Comparison of ENCODE assay signal across 15 cellular contexts in the genomic region with DNA sequence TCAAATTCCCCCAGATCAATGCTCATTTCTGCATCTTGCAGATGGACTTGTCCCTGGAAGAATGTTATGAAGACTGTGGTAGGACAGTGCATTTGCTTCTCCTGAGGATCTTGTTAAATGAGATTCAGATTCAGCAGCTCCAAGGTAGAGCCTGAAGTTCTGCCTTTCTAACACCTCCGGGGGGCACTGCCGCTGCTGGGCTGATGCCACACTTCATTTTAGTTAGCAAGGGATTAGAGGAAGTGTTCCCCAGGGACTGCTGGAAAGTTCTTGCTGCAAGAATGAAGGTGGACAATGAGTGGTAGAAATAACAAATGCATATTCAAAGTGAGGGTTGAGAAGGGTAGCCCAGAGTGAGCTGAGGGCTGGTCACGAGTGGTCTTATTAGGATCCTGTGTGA.
DNase-seq lines count a peak whose midpoint lies in the region; ATAC-seq and TF ChIP-seq lines count a peak whose summit lies in the region.
"Had no signal": no experiment of that assay in that cellular context is flagged by ENCODE, and none has a peak within 500 bp of the region (broad histone marks: within the 10 kb centered on the region; RNA-seq: fewer than 3 reads in every experiment).

No MANE protein-coding gene starts in this region.

- no peaks in the 10 kb centered on the region for H3K79me2 ChIP-seq in PC-3 (ENCODE audit: low read length)

- ATAC-seq in Right ventricle myocardium superior (ENCODE audit: poor library complexity), result no peak
- no peak for ATAC-seq in PC-3
- no peak for ATAC-seq in upper lobe of right lung
- ATAC-seq: left cardiac atrium, psoas muscle had no signal

- H3K27ac ChIP-seq in cardiac muscle cell (no peak overlapping the region), PC-3 (ENCODE audit: low read length) (no peak overlapping the region), upper lobe of right lung (no peak overlapping the region)
- H3K27ac ChIP-seq: psoas muscle had no signal

- H2AFZ ChIP-seq in PC-3 (ENCODE audit: low read length), result no peak overlapping the region

- no peaks in the 10 kb centered on the region for H3K9me2 ChIP-seq in PC-3 (replicated peaks; ENCODE audit: low read length)

- H3K4me3 ChIP-seq in cardiac muscle cell (no peak overlapping the region), PC-3 (ENCODE audit: low read length) (no peak overlapping the region), fibroblast of villous mesenchyme (ENCODE audit: low read depth, low read length) (no peak overlapping the region), upper lobe of right lung (no peak overlapping the region)
- H3K4me3 ChIP-seq: psoas muscle had no signal

- H3K36me3 ChIP-seq in cardiac muscle cell (no peaks in the 10 kb centered on the region), PC-3 (ENCODE audit: low read depth, low read length) (no peaks in the 10 kb centered on the region), upper lobe of right lung (no peaks in the 10 kb centered on the region)

- no peaks in the 10 kb centered on the region for H3K9me3 ChIP-seq in cardiac muscle cell (ENCODE audit: low read depth)
- H3K9me3 ChIP-seq in PC-3 (ENCODE audit: low read length), result no peaks in the 10 kb centered on the region
- no peaks in the 10 kb centered on the region for H3K9me3 ChIP-seq in upper lobe of right lung
- H3K9me3 ChIP-seq: psoas muscle had no signal

- no peak overlapping the region for H3K4me2 ChIP-seq in PC-3 (ENCODE audit: low read length)

- peak; percentile 16 for TF ChIP-seq CTCF in cardiac muscle cell (IDR thresholded peaks at IDR 0.05; ENCODE audit: low read depth, low read length)
- TF ChIP-seq CTCF in PC-3 (conservative IDR thresholded peaks at IDR 0.05; ENCODE audit: low read depth, low read length), result peak; percentile 33; the same call in 1 of the 2 replicates
- peak; percentile 5 for TF ChIP-seq CTCF in fibroblast of villous mesenchyme (IDR thresholded peaks at IDR 0.05; ENCODE audit: insufficient read depth, low read depth, low read length)
- TF ChIP-seq CTCF in upper lobe of right lung (IDR thresholded peaks at IDR 0.05), result no peak

- intact Hi-C loops in Right ventricle myocardium superior (cut with DNase I) (no loop called here), PC-3 (cut with micrococcal nuclease) (no loop called here), upper lobe of right lung (cut with DNase I) (no loop called here)

- H4K20me1 ChIP-seq in PC-3 (ENCODE audit: low read length), result no peaks in the 10 kb centered on the region

- peak in 1 of 2 donors; percentile 32 for DNase-seq in cardiac muscle cell (ENCODE audit: low read depth in 1 of 2, low spot score in 1 of 2)
- DNase-seq in Right ventricle myocardium superior, result no peak
- peak; percentile 10 for DNase-seq in PC-3
- no peak for DNase-seq in fibroblast of villous mesenchyme (ENCODE audit: low read depth)
- DNase-seq in GDM1 (lab: John Stamatoyannopoulos, UW), result no peak
- DNase-seq in upper lobe of right lung, result no peak
- DNase-seq in NCI-H1930 (lab: John Stamatoyannopoulos, UW), result no peak
- no peak for DNase-seq in activated naive CD4-positive, alpha-beta T cell treated with anti-CD3 and anti-CD28 coated beads, Interleukin-2, amount 50 U/mL, for 16 hours
- DNase-seq: activated effector memory CD4-positive, alpha-beta T cell treated with anti-CD3 and anti-CD28 coated beads, Interleukin-2, amount 50 U/mL, for 16 hours; effector CD4-positive, alpha-beta T cell; GF-D8; left cardiac atrium; NCI-H2029 treated with DMSO at 0.1 percent for 48 hours; NK-92 treated with Interleukin-12 subunit alpha and Interleukin-12 subunit beta, amount 100 ng/mL, for 24 hours had no signal

- H3K9ac ChIP-seq in PC-3 (ENCODE audit: low read length), result no peak overlapping the region

- no peaks in the 10 kb centered on the region for H3F3A ChIP-seq in PC-3 (ENCODE audit: low read length, unreplicated experiment)

- POLR2A ChIA-PET in PC-3 (lab: Charles Lee; ENCODE audit: unreplicated experiment), result no interaction called here

- BruUV-seq in PC-3 (replicated peaks; lab: Mats Ljungman, UMichigan), result no TSS peak

- no peaks in the 10 kb centered on the region for H3K4me1 ChIP-seq in cardiac muscle cell (ENCODE audit: low read depth)
- H3K4me1 ChIP-seq in PC-3 (ENCODE audit: insufficient read depth, low read length), result no peaks in the 10 kb centered on the region
- no peaks in the 10 kb centered on the region for H3K4me1 ChIP-seq in upper lobe of right lung
- H3K4me1 ChIP-seq: psoas muscle had no signal

- no peaks in the 10 kb centered on the region for H3K27me3 ChIP-seq in cardiac muscle cell
- no peaks in the 10 kb centered on the region for H3K27me3 ChIP-seq in PC-3 (ENCODE audit: low read length)
- H3K27me3 ChIP-seq in upper lobe of right lung, result no peaks in the 10 kb centered on the region

- CTCF ChIA-PET in PC-3 (lab: Charles Lee), result no interaction called here
